In genomic region chr3:116444819-116445290, GRCh38 we compare ENCODE assay signal across 8 cellular contexts. TPM values are rescaled to one million over a fixed set of nuclear protein-coding genes. Genes with fewer than 3 reads are reported as not detected.
A peak's percentile ranks its signal among the peaks of the same experiment; 100 is the strongest.
DNase-seq lines count a peak whose midpoint lies in the region; ATAC-seq and TF ChIP-seq lines count a peak whose summit lies in the region.

No MANE protein-coding gene starts in this region.

- H3K4me1 ChIP-seq in right cardiac atrium (ENCODE audit: control insufficient read depth, insufficient read depth, low read length), result no peaks in the 10 kb centered on the region

- CTCF ChIA-PET in WTC11 (lab: Charles Lee), result interaction anchor here (0.9 to 1.0 kb wide), 2 partner anchors 170 to 459 kb away, joined by 4 to 5 read pairs; no protein-coding TSS in a partner anchor

- H3K4me1 Mint-ChIP-seq in WTC11, result peaks cover 49% of the 10 kb centered on the region

- H3K4me3 Mint-ChIP-seq in WTC11, result peak overlapping the region; percentile 91

- POLR2A ChIA-PET in WTC11 (lab: Charles Lee), result interaction anchor here (0.6 to 0.7 kb wide), 3 partner anchors 20 to 427 kb away, joined by 3 read pairs; no protein-coding TSS in a partner anchor

- DNase-seq in Daoy (ENCODE audit: low read depth) (peak; percentile 43), WTC11 (ENCODE audit: low spot score) (peak; percentile 30), right cardiac atrium (peak; percentile 22 to 57 (median 52)), posterior vena cava (ENCODE audit: low spot score) (peak; percentile 75), activated gamma-delta T cell treated with Interleukin-2 at 50 U/mL for 16 hours (no peak), cerebellar cortex (ENCODE audit: low spot score) (no peak)

- under 1% methylated on average over 26 of the region's 26 CpGs for WGBS in right cardiac atrium

- no peak for TF ChIP-seq CTCF in WTC11 (IDR thresholded peaks at IDR 0.05)

- H3K27ac Mint-ChIP-seq in WTC11, result no peak overlapping the region

- no peaks in the 10 kb centered on the region for H3K9me3 ChIP-seq in right cardiac atrium (ENCODE audit: control insufficient read depth, low read length)

- H3K27me3 ChIP-seq in right cardiac atrium (ENCODE audit: control insufficient read depth, insufficient read depth), result no peaks in the 10 kb centered on the region

- H3K27me3 Mint-ChIP-seq in WTC11 (ENCODE audit: low read depth), result peaks cover 22% of the 10 kb centered on the region

- H3K36me3 Mint-ChIP-seq in WTC11, result no peaks in the 10 kb centered on the region

- intact Hi-C loops in right cardiac atrium (cut with DNase I) (no loop called here), posterior vena cava (cut with DNase I) (no loop called here)

- no peak overlapping the region for H3K27ac ChIP-seq in right cardiac atrium (ENCODE audit: low read length)

- peak; percentile 50 for ATAC-seq in WTC11
- ATAC-seq in right cardiac atrium, result peak; percentile 56 to 67
- ATAC-seq in HG03196 (IDR thresholded peaks at IDR 0.05; ENCODE audit: unreplicated experiment), result no peak
- ATAC-seq in HG03280 (IDR thresholded peaks at IDR 0.05; ENCODE audit: unreplicated experiment), result no peak

- no peaks in the 10 kb centered on the region for H3K9me3 Mint-ChIP-seq in WTC11

- H3K4me3 ChIP-seq in right cardiac atrium (ENCODE audit: low read length), result peak overlapping the region; percentile 7

TF ChIP-seq in WTC11, 78 proteins besides CTCF, POLR2A, EP300 and RAD21:
- TF ChIP-seq PREB (CRISPR knock-in tag; IDR thresholded peaks at IDR 0.05; ENCODE audit: borderline replicate concordance) (no peak), ZNF121 (CRISPR knock-in tag; IDR thresholded peaks at IDR 0.05) (no peak), NFATC4 (CRISPR knock-in tag; IDR thresholded peaks at IDR 0.05) (no peak), TEAD4 (CRISPR knock-in tag; IDR thresholded peaks at IDR 0.05) (no peak), ZNF425 (CRISPR knock-in tag; conservative IDR thresholded peaks at IDR 0.05) (no peak), FOXK1 (CRISPR knock-in tag; IDR thresholded peaks at IDR 0.05) (no peak), GRHL2 (CRISPR knock-in tag; IDR thresholded peaks at IDR 0.05; ENCODE audit: insufficient replicate concordance, severe bottlenecking) (no peak), GABPB1 (CRISPR knock-in tag; IDR thresholded peaks at IDR 0.05) (no peak), TEAD1 (CRISPR knock-in tag; IDR thresholded peaks at IDR 0.05) (no peak)

RNA-seq across cellular contexts. Expression of gene LSAMP, which starts 0.4 kb away (rescaled TPM):
- total RNA-seq in Daoy (2014; rRNA removed; shearing (Covaris generic)), result 7.1 and 17.6 TPM in 2 replicates
- total RNA-seq in WTC11 (2021) (3.6 to 5.9 TPM (median 5.7 TPM) in 3 replicates), right cardiac atrium (1 to 10 TPM; 2.5 to 6.2 (median 4.9) TPM), posterior vena cava (10 to 100 TPM in 1 of 2 donors, 1 to 10 TPM in 1; 3.7 to 11.9 TPM)
- 1.4 TPM for polyA plus RNA-seq in right cardiac atrium

Comparison
In these comparisons a context has a peak if more than half of its experiments do, and no peak if none do; other contexts are left out.
1. DNase-seq: peak in Daoy (single experiment), WTC11 (single experiment), right cardiac atrium (3 of 3) and posterior vena cava (single experiment); none in activated gamma-delta T cell treated with Interleukin-2 at 50 U/mL for 16 hours (single experiment) and cerebellar cortex (single experiment).
2. ATAC-seq: peak in WTC11 (single experiment) and right cardiac atrium (2 of 2); none in HG03196 (single experiment) and HG03280 (single experiment).